Comparison of ENCODE assay signal across 13 cellular contexts in the genomic region with DNA sequence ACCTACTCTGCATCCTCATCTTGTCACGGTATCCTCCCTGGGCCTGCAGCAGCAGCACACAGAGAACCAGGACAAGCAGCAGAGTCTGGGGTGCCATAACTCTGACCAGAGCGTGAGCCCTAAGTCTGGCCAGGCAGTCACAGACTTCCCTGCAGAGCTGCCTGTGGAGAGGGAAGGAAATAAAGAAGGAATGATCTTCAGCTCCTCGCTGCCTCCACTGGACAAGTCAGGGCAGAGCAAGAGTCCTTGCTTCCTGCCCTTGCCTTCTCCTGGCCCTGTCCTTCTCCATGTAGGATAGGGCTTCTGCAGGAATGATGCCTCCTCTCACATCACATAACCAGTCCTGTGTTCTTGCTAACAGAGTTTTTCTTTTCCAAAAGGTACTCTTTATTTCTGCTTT. TPM values are rescaled to one million over a fixed set of nuclear protein-coding genes. Genes with fewer than 3 reads are reported as not detected.
DNase-seq lines count a peak whose midpoint lies in the region; ATAC-seq, FAIRE-seq and TF ChIP-seq lines count a peak whose summit lies in the region.
"Had no signal": no experiment of that assay in that cellular context is flagged by ENCODE, and none has a peak within 500 bp of the region (broad histone marks: within the 10 kb centered on the region; RNA-seq: fewer than 3 reads in every experiment).

No MANE protein-coding gene starts in this region.

- FAIRE-seq in HepG2 (lab: Jason Lieb, UNC), result peak; percentile 61

- no peaks in the 10 kb centered on the region for H3K27me3 ChIP-seq in HepG2 (ENCODE audit: control insufficient read depth in 1 of 2, insufficient read depth in 2 of 2, low read length in 2 of 2)
- no peaks in the 10 kb centered on the region for H3K27me3 ChIP-seq in right lobe of liver
- H3K27me3 ChIP-seq in RWPE2 (ENCODE audit: insufficient read depth, poor library complexity, severe bottlenecking), result peaks cover 10% of the 10 kb centered on the region
- no peaks in the 10 kb centered on the region for H3K27me3 ChIP-seq in SK-N-SH (ENCODE audit: insufficient read depth)
- H3K27me3 ChIP-seq: BLaER1 treated with 17β-estradiol and CSF1 and Interleukin-3, amounts not matched to agents 10 nM and 100 nM had no signal

- BruUV-seq in HepG2 (replicated peaks; lab: Mats Ljungman, UMichigan), result no TSS peak

- ATAC-seq in HepG2 (peak; percentile 62), right lobe of liver (no peak), RWPE2 (ENCODE audit: low read depth) (peak; percentile 75), HG02852 (IDR thresholded peaks at IDR 0.05; ENCODE audit: unreplicated experiment) (no peak), GM21423 (IDR thresholded peaks at IDR 0.05; ENCODE audit: unreplicated experiment) (no peak)
- ATAC-seq: esophagus mucosa had no signal

- H3K9ac ChIP-seq in HepG2 (ENCODE audit: insufficient read depth, low read depth, low read length), result no peak overlapping the region
- no peak overlapping the region for H3K9ac ChIP-seq in SK-N-SH
- H3K9ac ChIP-seq: BLaER1 treated with 17β-estradiol and CSF1 and Interleukin-3, amounts not matched to agents 10 nM and 100 nM had no signal

- 21% methylated on average over 3 of the region's 3 CpGs for WGBS in HepG2 (ENCODE audit: low lambda C conversion rate)
- 43% methylated on average over 1 of the region's 3 CpGs for WGBS in right lobe of liver (ENCODE audit: insufficient coverage, low coverage, low lambda C conversion rate, missing lambda C conversion rate)
- 6% methylated on average over 3 of the region's 3 CpGs for WGBS in SK-N-SH (ENCODE audit: low lambda C conversion rate)

- H4K20me1 ChIP-seq in HepG2 (ENCODE audit: insufficient read depth, low read length) (no peaks in the 10 kb centered on the region), SK-N-SH (ENCODE audit: insufficient read depth) (no peaks in the 10 kb centered on the region)
- H4K20me1 ChIP-seq: BLaER1 treated with 17β-estradiol and CSF1 and Interleukin-3, amounts not matched to agents 10 nM and 100 nM had no signal

- H3K36me3 ChIP-seq in HepG2 (replicated peaks in 1 of 2; ENCODE audit: control insufficient read depth in 1 of 2, insufficient read depth in 2 of 2, low read length in 2 of 2) (no peaks in the 10 kb centered on the region), right lobe of liver (no peaks in the 10 kb centered on the region), RWPE2 (ENCODE audit: low read depth) (no peaks in the 10 kb centered on the region), SK-N-SH (replicated peaks in 1 of 2; ENCODE audit: control insufficient read depth in 1 of 2, insufficient read depth in 2 of 2, low read length in 1 of 2) (no peaks in the 10 kb centered on the region)
- H3K36me3 ChIP-seq: BLaER1 treated with 17β-estradiol and CSF1 and Interleukin-3, amounts not matched to agents 10 nM and 100 nM; lower lobe of right lung had no signal

- TF ChIP-seq POLR2A in HepG2 (IDR thresholded peaks at IDR 0.05; ENCODE audit: insufficient read depth in 1 of 2, low read depth in 2 of 2, low read length in 2 of 2), result no peak
- no peak for TF ChIP-seq POLR2A in right lobe of liver (IDR thresholded peaks at IDR 0.05)

- H3K27ac ChIP-seq in HepG2 (ENCODE audit: extremely low read length, insufficient read depth, low read length) (no peak overlapping the region), right lobe of liver (no peak overlapping the region), RWPE2 (ENCODE audit: poor library complexity, severe bottlenecking) (no peak overlapping the region), SK-N-SH (ENCODE audit: low read depth in 2 of 2, low read length in 1 of 2) (no peak overlapping the region)
- H3K27ac ChIP-seq: lower lobe of right lung had no signal

- H2AFZ ChIP-seq in HepG2 (ENCODE audit: low read length) (no peak overlapping the region), SK-N-SH (ENCODE audit: low read depth) (no peak overlapping the region)

- no peaks in the 10 kb centered on the region for H3K4me1 ChIP-seq in HepG2 (ENCODE audit: insufficient read depth, low read length)
- no peaks in the 10 kb centered on the region for H3K4me1 ChIP-seq in right lobe of liver
- no peaks in the 10 kb centered on the region for H3K4me1 ChIP-seq in RWPE2 (ENCODE audit: insufficient read depth, poor library complexity, severe bottlenecking)
- H3K4me1 ChIP-seq in SK-N-SH (ENCODE audit: control insufficient read depth in 1 of 2, insufficient read depth in 2 of 2, low read depth in 1 of 2, low read length in 1 of 2), result no peaks in the 10 kb centered on the region
- H3K4me1 ChIP-seq: lower lobe of right lung had no signal

- no peaks in the 10 kb centered on the region for H3K9me2 ChIP-seq in SK-N-SH

- H3K4me3 ChIP-seq in HepG2 (replicated peaks in 1 of 3; ENCODE audit: insufficient read depth in 1 of 3, low read depth in 2 of 3, low read length in 3 of 3) (no peak overlapping the region), right lobe of liver (no peak overlapping the region), RWPE2 (ENCODE audit: severe bottlenecking) (no peak overlapping the region), SK-N-SH (ENCODE audit: low read depth in 2 of 2, low read length in 1 of 2) (no peak overlapping the region)
- H3K4me3 ChIP-seq: BLaER1 treated with 17β-estradiol and CSF1 and Interleukin-3, amounts not matched to agents 10 nM and 100 nM; lower lobe of right lung had no signal

- TF ChIP-seq RAD21 in HepG2 (CRISPR knock-in tag; IDR thresholded peaks at IDR 0.05) (no peak), SK-N-SH (IDR thresholded peaks at IDR 0.05; ENCODE audit: low read length) (no peak)

- no peak overlapping the region for H3K4me2 ChIP-seq in HepG2 (ENCODE audit: low read depth, low read length)
- H3K4me2 ChIP-seq in SK-N-SH, result no peak overlapping the region

- TF ChIP-seq CTCF in HepG2 (CRISPR knock-in tag; IDR thresholded peaks at IDR 0.05), result no peak
- no peak for TF ChIP-seq CTCF in right lobe of liver (IDR thresholded peaks at IDR 0.05)
- TF ChIP-seq CTCF in RWPE2 (IDR thresholded peaks at IDR 0.05; ENCODE audit: poor library complexity, severe bottlenecking), result peak; percentile 22
- no peak for TF ChIP-seq CTCF in SK-N-SH (IDR thresholded peaks at IDR 0.05)

- POLR2A ChIA-PET in HepG2 (lab: Yijun Ruan, JAX), result no interaction called here
- POLR2A ChIA-PET in SK-N-SH (lab: Yijun Ruan, JAX), result no interaction called here

- H3K9me3 ChIP-seq in HepG2 (ENCODE audit: low read length) (no peaks in the 10 kb centered on the region), right lobe of liver (no peaks in the 10 kb centered on the region), RWPE2 (ENCODE audit: severe bottlenecking) (no peaks in the 10 kb centered on the region), SK-N-SH (no peaks in the 10 kb centered on the region)

- TF ChIP-seq EP300 in HepG2 (IDR thresholded peaks at IDR 0.05; ENCODE audit: low read depth in 2 of 2, low read length in 2 of 2), result no peak
- TF ChIP-seq EP300 in HepG2 (CRISPR knock-in tag; IDR thresholded peaks at IDR 0.05; ENCODE audit: borderline replicate concordance), result no peak
- TF ChIP-seq EP300 in SK-N-SH (IDR thresholded peaks at IDR 0.05; ENCODE audit: borderline replicate concordance in 1 of 2, low read depth in 1 of 2, low read length in 1 of 2), result no peak

- intact Hi-C loops in HepG2 (cut with micrococcal nuclease; ENCODE audit: unreplicated experiment) (no loop called here), right lobe of liver (cut with DNase I) (no loop called here)

- in situ Hi-C loops in HepG2 (cut with HindIII; ENCODE audit: extremely low pct_ligation_motif_present, low pct_unique_long_range_greater_than_20kb), result no loop called here

- DNase-seq in HepG2 (ENCODE audit: low spot score) (no peak), right lobe of liver (no peak), RWPE2 (ENCODE audit: low spot score) (no peak), iPS DF 19.7 (ENCODE audit: low read depth, low spot score) (peak; percentile 23), SK-N-SH (no peak), T-helper 2 cell (no peak)
- DNase-seq: activated T-cell treated with anti-CD3 and anti-CD28 coated beads, Interleukin-2, amount 50 U/mL, for 48 hours; lower lobe of right lung; NCI-H187 treated with DMSO at 0.1 percent for 48 hours had no signal

- CTCF ChIA-PET in HepG2 (lab: Yijun Ruan, JAX; ENCODE audit: low intra/inter-chr PET ratio, low total read pairs), result no interaction called here
- CTCF ChIA-PET in SK-N-SH (lab: Yijun Ruan, JAX), result no interaction called here

- H3F3A ChIP-seq in SK-N-SH (replicated peaks; ENCODE audit: insufficient read depth), result no peaks in the 10 kb centered on the region

- no peaks in the 10 kb centered on the region for H3K79me2 ChIP-seq in HepG2 (ENCODE audit: insufficient read depth, low read length)
- H3K79me2 ChIP-seq in SK-N-SH (ENCODE audit: insufficient read depth), result no peaks in the 10 kb centered on the region

RNA-seq across cellular contexts. Expression of gene WFDC11, which starts 15.9 kb away (rescaled TPM):
- not detected in 2 replicates for total RNA-seq in HepG2 (2016; rRNA removed; fragmentation: Illumina TruSeq; extraction: Trizol)
- not detected in 2 replicates for total RNA-seq in HepG2 (2016; cell fraction: cytosol; rRNA removed; fragmentation: Illumina TruSeq; extraction: Trizol; ENCODE audit: low read depth)
- not detected in 2 replicates for total RNA-seq in HepG2 (2016; cell fraction: insoluble cytoplasmic fraction; rRNA removed; fragmentation: Illumina TruSeq; extraction: Trizol)
- total RNA-seq in HepG2 (2016; cell fraction: membrane; rRNA removed; fragmentation: Illumina TruSeq; extraction: Trizol), result not detected in 2 replicates
- total RNA-seq in HepG2 (2016; cell fraction: nucleus; rRNA removed; fragmentation: Illumina TruSeq; extraction: Trizol), result not detected in 2 replicates
- not detected in 2 replicates for polyA plus RNA-seq in HepG2 (2011; rRNA removed)
- not detected in 2 replicates for polyA plus RNA-seq in HepG2 (2011; cell fraction: cytosol; rRNA removed)
- not detected in 2 replicates for polyA plus RNA-seq in HepG2 (2011; cell fraction: nucleus; rRNA removed)
- not detected in 2 replicates for polyA plus RNA-seq in HepG2 (2012)
- polyA plus RNA-seq in HepG2 (2016; cell fraction: cytosol; fragmentation: Illumina TruSeq; extraction: Trizol; ENCODE audit: low read depth), result not detected in 2 replicates
- polyA plus RNA-seq in HepG2 (2016; cell fraction: insoluble cytoplasmic fraction; fragmentation: Illumina TruSeq; extraction: Trizol; ENCODE audit: low read depth), result not detected in 2 replicates
- polyA plus RNA-seq in HepG2 (2016; cell fraction: membrane; fragmentation: Illumina TruSeq; extraction: Trizol; ENCODE audit: low read depth), result not detected in 2 replicates
- not detected in 2 replicates for polyA plus RNA-seq in HepG2 (2016; cell fraction: nucleus; fragmentation: Illumina TruSeq; extraction: Trizol; ENCODE audit: insufficient read depth, low read depth)
- not detected in 2 replicates for polyA minus RNA-seq in HepG2 (2011; rRNA and poly(A)+ RNA removed; ENCODE audit: low replicate concordance)
- not detected in 2 replicates for polyA minus RNA-seq in HepG2 (2011; cell fraction: cytosol; rRNA and poly(A)+ RNA removed)
- not detected in 2 replicates for polyA minus RNA-seq in HepG2 (2011; cell fraction: nucleus; rRNA and poly(A)+ RNA removed)
- not detected for total RNA-seq in right lobe of liver
- not detected in 2 replicates for polyA plus RNA-seq in SK-N-SH (2012; rRNA removed)
- not detected in 2 replicates for polyA plus RNA-seq in SK-N-SH (2012; cell fraction: cytosol; rRNA removed)
- polyA plus RNA-seq in SK-N-SH (2012; cell fraction: nucleus; rRNA removed), result not detected in 2 replicates
- total RNA-seq: esophagus mucosa, lower lobe of right lung had no signal

RNA-seq across cellular contexts. Expression of gene WFDC13, which starts 15.9 kb away (rescaled TPM):
- not detected in 2 replicates for total RNA-seq in HepG2 (2016; rRNA removed; fragmentation: Illumina TruSeq; extraction: Trizol)
- not detected in 2 replicates for total RNA-seq in HepG2 (2016; cell fraction: cytosol; rRNA removed; fragmentation: Illumina TruSeq; extraction: Trizol; ENCODE audit: low read depth)
- not detected in 2 replicates for total RNA-seq in HepG2 (2016; cell fraction: insoluble cytoplasmic fraction; rRNA removed; fragmentation: Illumina TruSeq; extraction: Trizol)
- not detected in 2 replicates for total RNA-seq in HepG2 (2016; cell fraction: membrane; rRNA removed; fragmentation: Illumina TruSeq; extraction: Trizol)
- not detected in 2 replicates for total RNA-seq in HepG2 (2016; cell fraction: nucleus; rRNA removed; fragmentation: Illumina TruSeq; extraction: Trizol)
- polyA plus RNA-seq in HepG2 (2011; rRNA removed), result not detected in 2 replicates
- not detected in 2 replicates for polyA plus RNA-seq in HepG2 (2011; cell fraction: cytosol; rRNA removed)
- polyA plus RNA-seq in HepG2 (2011; cell fraction: nucleus; rRNA removed), result not detected in 2 replicates
- polyA plus RNA-seq in HepG2 (2012), result not detected in 2 replicates
- polyA plus RNA-seq in HepG2 (2016; cell fraction: cytosol; fragmentation: Illumina TruSeq; extraction: Trizol; ENCODE audit: low read depth), result not detected in 2 replicates
- polyA plus RNA-seq in HepG2 (2016; cell fraction: insoluble cytoplasmic fraction; fragmentation: Illumina TruSeq; extraction: Trizol; ENCODE audit: low read depth), result not detected in 2 replicates
- not detected in 2 replicates for polyA plus RNA-seq in HepG2 (2016; cell fraction: membrane; fragmentation: Illumina TruSeq; extraction: Trizol; ENCODE audit: low read depth)
- not detected in 2 replicates for polyA plus RNA-seq in HepG2 (2016; cell fraction: nucleus; fragmentation: Illumina TruSeq; extraction: Trizol; ENCODE audit: insufficient read depth, low read depth)
- not detected in 2 replicates for polyA minus RNA-seq in HepG2 (2011; rRNA and poly(A)+ RNA removed; ENCODE audit: low replicate concordance)
- not detected in 2 replicates for polyA minus RNA-seq in HepG2 (2011; cell fraction: cytosol; rRNA and poly(A)+ RNA removed)
- polyA minus RNA-seq in HepG2 (2011; cell fraction: nucleus; rRNA and poly(A)+ RNA removed), result not detected in 2 replicates
- total RNA-seq in right lobe of liver, result not detected
- polyA plus RNA-seq in SK-N-SH (2012; rRNA removed), result not detected in 2 replicates
- polyA plus RNA-seq in SK-N-SH (2012; cell fraction: cytosol; rRNA removed), result not detected in 2 replicates
- not detected in 2 replicates for polyA plus RNA-seq in SK-N-SH (2012; cell fraction: nucleus; rRNA removed)
- total RNA-seq: esophagus mucosa, lower lobe of right lung had no signal

RNA-seq across cellular contexts. Expression of gene WFDC10B, which starts 18.9 kb away (rescaled TPM):
- total RNA-seq in HepG2 (2016; rRNA removed; fragmentation: Illumina TruSeq; extraction: Trizol) (not detected in 2 replicates), right lobe of liver (not detected)
- not detected in 2 replicates for total RNA-seq in HepG2 (2016; cell fraction: cytosol; rRNA removed; fragmentation: Illumina TruSeq; extraction: Trizol; ENCODE audit: low read depth)
- total RNA-seq in HepG2 (2016; cell fraction: insoluble cytoplasmic fraction; rRNA removed; fragmentation: Illumina TruSeq; extraction: Trizol), result not detected in 2 replicates
- total RNA-seq in HepG2 (2016; cell fraction: membrane; rRNA removed; fragmentation: Illumina TruSeq; extraction: Trizol), result not detected in 2 replicates
- not detected in 2 replicates for total RNA-seq in HepG2 (2016; cell fraction: nucleus; rRNA removed; fragmentation: Illumina TruSeq; extraction: Trizol)
- polyA plus RNA-seq in HepG2 (2011; rRNA removed) (0.24 TPM in 1 of 2 replicates, not detected in the other), SK-N-SH (2012; rRNA removed) (not detected in 2 replicates)
- not detected in 2 replicates for polyA plus RNA-seq in HepG2 (2011; cell fraction: cytosol; rRNA removed)
- 0.38 TPM in 1 of 2 replicates, not detected in the other for polyA plus RNA-seq in HepG2 (2011; cell fraction: nucleus; rRNA removed)
- polyA plus RNA-seq in HepG2 (2012), result not detected in 2 replicates
- polyA plus RNA-seq in HepG2 (2016; cell fraction: cytosol; fragmentation: Illumina TruSeq; extraction: Trizol; ENCODE audit: low read depth), result not detected in 2 replicates
- not detected in 2 replicates for polyA plus RNA-seq in HepG2 (2016; cell fraction: insoluble cytoplasmic fraction; fragmentation: Illumina TruSeq; extraction: Trizol; ENCODE audit: low read depth)
- not detected in 2 replicates for polyA plus RNA-seq in HepG2 (2016; cell fraction: membrane; fragmentation: Illumina TruSeq; extraction: Trizol; ENCODE audit: low read depth)
- polyA plus RNA-seq in HepG2 (2016; cell fraction: nucleus; fragmentation: Illumina TruSeq; extraction: Trizol; ENCODE audit: insufficient read depth, low read depth), result not detected in 2 replicates
- not detected in 2 replicates for polyA minus RNA-seq in HepG2 (2011; rRNA and poly(A)+ RNA removed; ENCODE audit: low replicate concordance)
- not detected in 2 replicates for polyA minus RNA-seq in HepG2 (2011; cell fraction: cytosol; rRNA and poly(A)+ RNA removed)
- not detected in 2 replicates for polyA minus RNA-seq in HepG2 (2011; cell fraction: nucleus; rRNA and poly(A)+ RNA removed)
- polyA plus RNA-seq in SK-N-SH (2012; cell fraction: cytosol; rRNA removed), result not detected in 2 replicates
- polyA plus RNA-seq in SK-N-SH (2012; cell fraction: nucleus; rRNA removed), result 0.17 TPM in 1 of 2 replicates, not detected in the other
- total RNA-seq: esophagus mucosa had no signal

RNA-seq across cellular contexts. Expression of gene SPINT4, which starts 36.3 kb away (rescaled TPM):
- not detected in 2 replicates for total RNA-seq in HepG2 (2016; rRNA removed; fragmentation: Illumina TruSeq; extraction: Trizol)
- total RNA-seq in HepG2 (2016; cell fraction: cytosol; rRNA removed; fragmentation: Illumina TruSeq; extraction: Trizol; ENCODE audit: low read depth), result not detected in 2 replicates
- not detected in 2 replicates for total RNA-seq in HepG2 (2016; cell fraction: insoluble cytoplasmic fraction; rRNA removed; fragmentation: Illumina TruSeq; extraction: Trizol)
- total RNA-seq in HepG2 (2016; cell fraction: membrane; rRNA removed; fragmentation: Illumina TruSeq; extraction: Trizol), result not detected in 2 replicates
- total RNA-seq in HepG2 (2016; cell fraction: nucleus; rRNA removed; fragmentation: Illumina TruSeq; extraction: Trizol), result not detected in 2 replicates
- polyA plus RNA-seq in HepG2 (2011; rRNA removed), result not detected in 2 replicates
- not detected in 2 replicates for polyA plus RNA-seq in HepG2 (2011; cell fraction: cytosol; rRNA removed)
- polyA plus RNA-seq in HepG2 (2011; cell fraction: nucleus; rRNA removed), result not detected in 2 replicates
- not detected in 2 replicates for polyA plus RNA-seq in HepG2 (2012)
- polyA plus RNA-seq in HepG2 (2016; cell fraction: cytosol; fragmentation: Illumina TruSeq; extraction: Trizol; ENCODE audit: low read depth), result not detected in 2 replicates
- not detected in 2 replicates for polyA plus RNA-seq in HepG2 (2016; cell fraction: insoluble cytoplasmic fraction; fragmentation: Illumina TruSeq; extraction: Trizol; ENCODE audit: low read depth)
- polyA plus RNA-seq in HepG2 (2016; cell fraction: membrane; fragmentation: Illumina TruSeq; extraction: Trizol; ENCODE audit: low read depth), result not detected in 2 replicates
- polyA plus RNA-seq in HepG2 (2016; cell fraction: nucleus; fragmentation: Illumina TruSeq; extraction: Trizol; ENCODE audit: insufficient read depth, low read depth), result not detected in 2 replicates
- not detected in 2 replicates for polyA minus RNA-seq in HepG2 (2011; rRNA and poly(A)+ RNA removed; ENCODE audit: low replicate concordance)
- not detected in 2 replicates for polyA minus RNA-seq in HepG2 (2011; cell fraction: cytosol; rRNA and poly(A)+ RNA removed)
- polyA minus RNA-seq in HepG2 (2011; cell fraction: nucleus; rRNA and poly(A)+ RNA removed), result not detected in 2 replicates
- not detected for total RNA-seq in right lobe of liver
- polyA plus RNA-seq in SK-N-SH (2012; rRNA removed), result not detected in 2 replicates
- not detected in 2 replicates for polyA plus RNA-seq in SK-N-SH (2012; cell fraction: cytosol; rRNA removed)
- polyA plus RNA-seq in SK-N-SH (2012; cell fraction: nucleus; rRNA removed), result not detected in 2 replicates
- total RNA-seq: esophagus mucosa, lower lobe of right lung had no signal

RNA-seq across cellular contexts. Expression of gene WFDC9, which starts 54.8 kb away (rescaled TPM):
- total RNA-seq in HepG2 (2016; rRNA removed; fragmentation: Illumina TruSeq; extraction: Trizol) (not detected in 2 replicates), right lobe of liver (not detected)
- not detected in 2 replicates for total RNA-seq in HepG2 (2016; cell fraction: cytosol; rRNA removed; fragmentation: Illumina TruSeq; extraction: Trizol; ENCODE audit: low read depth)
- not detected in 2 replicates for total RNA-seq in HepG2 (2016; cell fraction: insoluble cytoplasmic fraction; rRNA removed; fragmentation: Illumina TruSeq; extraction: Trizol)
- not detected in 2 replicates for total RNA-seq in HepG2 (2016; cell fraction: membrane; rRNA removed; fragmentation: Illumina TruSeq; extraction: Trizol)
- total RNA-seq in HepG2 (2016; cell fraction: nucleus; rRNA removed; fragmentation: Illumina TruSeq; extraction: Trizol), result not detected in 2 replicates
- polyA plus RNA-seq in HepG2 (2011; rRNA removed) (not detected in 2 replicates), SK-N-SH (2012; rRNA removed) (not detected in 2 replicates)
- not detected in 2 replicates for polyA plus RNA-seq in HepG2 (2011; cell fraction: cytosol; rRNA removed)
- polyA plus RNA-seq in HepG2 (2011; cell fraction: nucleus; rRNA removed), result not detected in 2 replicates
- not detected in 2 replicates for polyA plus RNA-seq in HepG2 (2012)
- not detected in 2 replicates for polyA plus RNA-seq in HepG2 (2016; cell fraction: cytosol; fragmentation: Illumina TruSeq; extraction: Trizol; ENCODE audit: low read depth)
- not detected in 2 replicates for polyA plus RNA-seq in HepG2 (2016; cell fraction: insoluble cytoplasmic fraction; fragmentation: Illumina TruSeq; extraction: Trizol; ENCODE audit: low read depth)
- polyA plus RNA-seq in HepG2 (2016; cell fraction: membrane; fragmentation: Illumina TruSeq; extraction: Trizol; ENCODE audit: low read depth), result not detected in 2 replicates
- not detected in 2 replicates for polyA plus RNA-seq in HepG2 (2016; cell fraction: nucleus; fragmentation: Illumina TruSeq; extraction: Trizol; ENCODE audit: insufficient read depth, low read depth)
- polyA minus RNA-seq in HepG2 (2011; rRNA and poly(A)+ RNA removed; ENCODE audit: low replicate concordance), result not detected in 2 replicates
- polyA minus RNA-seq in HepG2 (2011; cell fraction: cytosol; rRNA and poly(A)+ RNA removed), result not detected in 2 replicates
- polyA minus RNA-seq in HepG2 (2011; cell fraction: nucleus; rRNA and poly(A)+ RNA removed), result not detected in 2 replicates
- not detected in 2 replicates for polyA plus RNA-seq in SK-N-SH (2012; cell fraction: cytosol; rRNA removed)
- not detected in 2 replicates for polyA plus RNA-seq in SK-N-SH (2012; cell fraction: nucleus; rRNA removed)
- total RNA-seq: esophagus mucosa, lower lobe of right lung had no signal

Comparison
In these comparisons a context has a peak if more than half of its experiments do, and no peak if none do; other contexts are left out.
1. ATAC-seq: peak in HepG2 (single experiment) and RWPE2 (single experiment); none in right lobe of liver (0 of 4), HG02852 (single experiment) and GM21423 (single experiment).